ENCODE assay signal across 8 cellular contexts in the genomic region with DNA sequence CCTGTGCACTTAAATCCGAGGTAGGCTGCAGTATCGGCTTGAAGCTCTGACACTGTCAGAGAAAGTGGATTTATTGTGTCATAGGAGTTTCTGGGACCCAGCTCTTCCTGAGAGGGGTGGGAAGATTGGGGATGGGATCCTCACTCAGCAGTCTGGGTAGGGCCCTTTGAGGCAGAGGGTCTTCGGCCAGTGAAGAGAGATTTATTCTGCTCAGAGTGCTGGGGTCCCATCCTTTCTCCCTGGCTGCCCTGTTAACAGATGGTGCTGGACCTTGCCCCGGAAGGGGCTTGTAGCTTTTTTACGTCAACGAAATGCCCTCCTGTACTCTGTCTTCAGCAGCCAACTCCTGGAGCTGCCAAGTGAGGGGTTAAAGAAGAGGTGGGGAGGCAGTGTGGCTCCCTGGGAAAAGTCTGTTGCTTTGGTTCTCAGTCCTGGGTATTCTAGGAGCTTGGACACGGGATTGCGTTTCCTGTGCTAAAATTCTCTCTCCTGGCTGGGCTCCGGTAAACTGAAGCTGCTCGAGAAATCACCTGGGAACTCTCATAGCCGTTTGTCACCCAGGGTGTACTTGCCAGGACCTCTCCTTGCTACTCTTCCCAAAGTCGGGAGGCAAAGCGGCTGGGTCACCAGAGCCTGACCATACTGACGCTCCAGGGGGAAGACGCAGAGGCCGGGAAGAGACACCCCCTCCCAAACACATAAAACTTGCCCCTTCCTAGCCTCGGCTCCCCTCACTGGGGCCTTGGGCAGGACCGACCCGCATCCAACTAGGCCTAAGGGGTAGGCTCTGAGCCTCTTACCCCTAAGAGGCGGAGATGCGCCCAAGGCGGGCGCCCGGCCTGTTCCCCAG. TPM values are rescaled to one million over a fixed set of nuclear protein-coding genes. Genes with fewer than 3 reads are reported as not detected.
DNase-seq lines count a peak whose midpoint lies in the region; ATAC-seq and TF ChIP-seq lines count a peak whose summit lies in the region.

No MANE protein-coding gene starts in this region.

- H4K20me1 ChIP-seq in osteoblast (ENCODE audit: insufficient read depth, low read length) = no peaks in the 10 kb centered on the region

- peaks cover 21% of the 10 kb centered on the region for H3K4me1 ChIP-seq in osteoblast (ENCODE audit: insufficient read depth, low read length)

- DNase-seq in Ammon's horn (ENCODE audit: low spot score) (peak; percentile 29), WERI-Rb-1 (no peak), fibroblast of the aortic adventitia (ENCODE audit: low read depth) (peak; percentile 45), osteoblast (ENCODE audit: insufficient read length, low spot score, missing footprints) (peak; percentile 76), GM19240 (ENCODE audit: insufficient read length, low spot score) (no peak)

- peaks cover 38% of the 10 kb centered on the region for H3K79me2 ChIP-seq in osteoblast (ENCODE audit: insufficient read depth, low read length)

- H3K4me3 ChIP-seq in WERI-Rb-1 (ENCODE audit: low read depth, low read length) = peak overlapping the region; percentile 84
- peak overlapping the region; percentile 59 for H3K4me3 ChIP-seq in fibroblast of the aortic adventitia (ENCODE audit: low read depth, low read length)
- H3K4me3 ChIP-seq in osteoblast (ENCODE audit: insufficient read depth, low read length) = peak overlapping the region; percentile 90

- H3K9me3 ChIP-seq in WERI-Rb-1 (ENCODE audit: severe bottlenecking) (no peaks in the 10 kb centered on the region), osteoblast (ENCODE audit: low read depth, low read length) (no peaks in the 10 kb centered on the region)

- H3K27ac ChIP-seq in WERI-Rb-1 (peak overlapping the region; percentile 94), osteoblast (ENCODE audit: low read depth, low read length) (peak overlapping the region; percentile 85)

- ATAC-seq in GM21723 (IDR thresholded peaks at IDR 0.05; ENCODE audit: unreplicated experiment) (peak; percentile 12), HG03378 (IDR thresholded peaks at IDR 0.05; ENCODE audit: unreplicated experiment) (no peak), HG03460 (IDR thresholded peaks at IDR 0.05; ENCODE audit: unreplicated experiment) (no peak)

- H3K36me3 ChIP-seq in WERI-Rb-1 = peaks cover 26% of the 10 kb centered on the region
- peaks cover 47% of the 10 kb centered on the region for H3K36me3 ChIP-seq in osteoblast (ENCODE audit: insufficient read depth, low read length)

- peak overlapping the region; percentile 96 for H3K4me2 ChIP-seq in osteoblast (ENCODE audit: insufficient read depth, low read length)

- peak overlapping the region; percentile 75 for H2AFZ ChIP-seq in osteoblast (ENCODE audit: low read length)

- H3K27me3 ChIP-seq in WERI-Rb-1 (ENCODE audit: insufficient read depth, low read depth, severe bottlenecking) (no peaks in the 10 kb centered on the region), osteoblast (ENCODE audit: insufficient read depth, low read length) (no peaks in the 10 kb centered on the region)

- TF ChIP-seq CTCF in WERI-Rb-1 (IDR thresholded peaks at IDR 0.05; ENCODE audit: low read depth, low read length) (no peak), fibroblast of the aortic adventitia (IDR thresholded peaks at IDR 0.05; ENCODE audit: insufficient read depth, low read length) (no peak), osteoblast (IDR thresholded peaks at IDR 0.05; ENCODE audit: extremely low read depth, low read depth, low read length) (no peak)

RNA-seq across cellular contexts. Expression of gene SMDT1, which starts 0.8 kb away (rescaled TPM):
- total RNA-seq in fibroblast of the aortic adventitia (ENCODE audit: low replicate concordance) = 8.0 and 10.2 TPM in 2 replicates
- total RNA-seq in osteoblast = 4.7 and 7.7 TPM in 2 replicates

RNA-seq across cellular contexts. Expression of gene PHETA2, which starts 4.6 kb away (rescaled TPM):
- total RNA-seq in fibroblast of the aortic adventitia (ENCODE audit: low replicate concordance) = 18.1 and 29.8 TPM in 2 replicates
- 23.9 and 26.2 TPM in 2 replicates for total RNA-seq in osteoblast

RNA-seq across cellular contexts. Expression of gene NAGA, which starts 8.1 kb away (rescaled TPM):
- total RNA-seq in fibroblast of the aortic adventitia (ENCODE audit: low replicate concordance) = 14.8 and 39.5 TPM in 2 replicates
- 35.9 and 44.2 TPM in 2 replicates for total RNA-seq in osteoblast

RNA-seq across cellular contexts. Expression of gene NDUFA6, which starts 11.9 kb away (rescaled TPM):
- total RNA-seq in fibroblast of the aortic adventitia (ENCODE audit: low replicate concordance) (51.2 and 66.8 TPM in 2 replicates), osteoblast (33.0 and 41.6 TPM in 2 replicates)

RNA-seq across cellular contexts. Expression of gene CYP2D6, which starts 51.9 kb away (rescaled TPM):
- total RNA-seq in fibroblast of the aortic adventitia (ENCODE audit: low replicate concordance) = not detected in 2 replicates
- total RNA-seq in osteoblast = 0.29 and 0.36 TPM in 2 replicates

Comparison
In these comparisons a context has a peak if more than half of its experiments do, and no peak if none do; other contexts are left out.
1. DNase-seq: peak in Ammon's horn (single experiment), fibroblast of the aortic adventitia (single experiment) and osteoblast (single experiment); none in WERI-Rb-1 (single experiment) and GM19240 (single experiment).
2. Peak in every context shown above with its lines, with median percentiles within 50 percentile points of each other: H3K4me3 ChIP-seq.